ENCODE assay signal across 2 cellular contexts in genomic region chr13:50587839-50588373, GRCh38.
A peak's percentile ranks its signal among the peaks of the same experiment; 100 is the strongest.
TF ChIP-seq lines count a peak whose summit lies in the region.

No MANE protein-coding gene starts in this region.

TF ChIP-seq in SK-N-SH, 30 proteins besides CTCF, POLR2A, EP300 and RAD21 (continued from another document):
- peak; percentile 72; the same call in 1 of the 2 replicates for TF ChIP-seq REST (IDR thresholded peaks at IDR 0.05; ENCODE audit: low read depth, low read length)

TF ChIP-seq in SK-N-SH treated with all-trans-retinoic acid at 6 μM for 48 hours, 23 proteins besides CTCF, POLR2A, EP300 and RAD21 (continued from another document):
- no peak for TF ChIP-seq CREB5 (CRISPR knock-in tag; IDR thresholded peaks at IDR 0.05; ENCODE audit: low read depth)
